ENCODE assay signal across 9 cellular contexts in the genomic region with DNA sequence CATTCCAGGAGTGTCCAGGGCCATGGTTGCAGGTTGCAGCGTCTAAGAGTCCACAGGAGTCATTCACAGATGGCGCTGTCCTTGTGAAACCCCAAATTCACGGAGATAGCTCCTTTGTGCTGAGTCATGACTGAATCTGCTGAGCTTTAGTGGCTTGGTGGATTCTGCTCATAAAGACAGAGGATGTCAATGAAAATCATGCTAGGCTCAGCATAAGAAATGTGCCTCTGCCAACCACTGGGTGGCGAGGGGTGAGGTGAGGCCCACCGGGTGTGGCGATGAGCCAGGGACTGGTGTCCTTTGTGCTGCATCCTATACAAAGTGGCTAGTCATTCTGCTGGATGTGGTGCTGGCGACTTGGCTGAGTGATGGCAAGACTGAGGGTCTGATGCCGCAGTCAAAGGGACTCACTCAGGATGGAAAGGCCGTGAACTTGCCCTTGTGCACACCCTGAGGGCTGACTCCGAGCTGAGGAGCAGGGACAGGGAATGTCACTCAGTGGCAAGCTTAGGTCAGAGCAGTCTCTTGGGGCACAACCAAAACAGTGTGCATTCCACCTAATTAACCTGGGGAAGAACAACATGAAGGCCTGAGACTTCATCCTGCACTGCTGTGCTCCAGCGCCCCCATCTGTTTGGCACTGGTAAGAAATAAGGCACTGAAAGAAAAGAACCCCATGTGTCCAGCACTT.
DNase-seq lines count a peak whose midpoint lies in the region; ATAC-seq and TF ChIP-seq lines count a peak whose summit lies in the region.
"Had no signal": no experiment of that assay in that cellular context is flagged by ENCODE, and none has a peak within 500 bp of the region (broad histone marks: within the 10 kb centered on the region; RNA-seq: fewer than 3 reads in every experiment).

No MANE protein-coding gene starts in this region.

- H3K4me1 ChIP-seq in GM23338 (ENCODE audit: insufficient read depth) (peaks cover 27% of the 10 kb centered on the region), PC-3 (ENCODE audit: insufficient read depth, low read length) (peaks cover 16% of the 10 kb centered on the region)
- H3K4me1 ChIP-seq: tibial artery had no signal

- DNase-seq in CD14-positive monocyte (ENCODE audit: low spot score) (no peak), GM23338 (ENCODE audit: low spot score) (peak; percentile 86), PC-3 (peak; percentile 68), NK-92 (lab: John Stamatoyannopoulos, UW; ENCODE audit: unreplicated experiment) (no peak)
- peak; percentile 22 to 32 for DNase-seq in stimulated activated CD4-positive, alpha-beta T cell treated with anti-CD3 and anti-CD28 coated beads, Interleukin-4, amount 100 ng/mL, for 48 hours (ENCODE audit: low read depth in 2 of 2)

- H3K79me2 ChIP-seq in GM23338 (replicated peaks; ENCODE audit: insufficient read depth) (no peaks in the 10 kb centered on the region), PC-3 (ENCODE audit: low read length) (peaks cover 58% of the 10 kb centered on the region)

- H3K36me3 ChIP-seq in GM23338 (ENCODE audit: insufficient read depth) (no peaks in the 10 kb centered on the region), PC-3 (ENCODE audit: low read depth, low read length) (peaks cover 72% of the 10 kb centered on the region)

- H3K9me2 ChIP-seq in GM23338 (ENCODE audit: insufficient read depth) (no peaks in the 10 kb centered on the region), PC-3 (replicated peaks; ENCODE audit: low read length) (no peaks in the 10 kb centered on the region)

- POLR2A ChIA-PET in PC-3 (lab: Charles Lee; ENCODE audit: unreplicated experiment): no interaction called here

- H3K27ac ChIP-seq in GM23338 (ENCODE audit: low read depth): peak overlapping the region; percentile 61; the same call in 1 of the 2 replicates
- H3K27ac ChIP-seq in PC-3 (ENCODE audit: low read length): no peak overlapping the region
- H3K27ac ChIP-seq: tibial artery had no signal

- H3K27ac Mint-ChIP-seq in CD14-positive monocyte (peak overlapping the region in 4 of 7 donors; percentile 23 to 76 (median 46)), GM23338 (peak overlapping the region; percentile 93)

- H3K4me3 ChIP-seq in GM23338: no peak overlapping the region
- no peak overlapping the region for H3K4me3 ChIP-seq in PC-3 (ENCODE audit: low read length)
- H3K4me3 ChIP-seq: tibial artery had no signal

- no peak overlapping the region for H3K4me2 ChIP-seq in GM23338
- no peak overlapping the region for H3K4me2 ChIP-seq in PC-3 (ENCODE audit: low read length)

- TF ChIP-seq CTCF in CD14-positive monocyte (IDR thresholded peaks at IDR 0.05) (peak; percentile 53), GM23338 (conservative IDR thresholded peaks at IDR 0.05; ENCODE audit: low read depth in 2 of 2) (peak; percentile 78 to 91), PC-3 (conservative IDR thresholded peaks at IDR 0.05; ENCODE audit: low read depth, low read length) (peak; percentile 64; the same call in 1 of the 2 replicates)

- ATAC-seq in GM23338 (peak; percentile 88), PC-3 (peak; percentile 42; the same call in 1 of the 2 replicates), esophagus mucosa (peak; percentile 11), HG03457 (IDR thresholded peaks at IDR 0.05; ENCODE audit: unreplicated experiment) (no peak), HG02973 (IDR thresholded peaks at IDR 0.05; ENCODE audit: unreplicated experiment) (no peak)

- no peak overlapping the region for H2AFZ ChIP-seq in GM23338
- no peak overlapping the region for H2AFZ ChIP-seq in PC-3 (ENCODE audit: low read length)

- no peaks in the 10 kb centered on the region for H3K9me3 ChIP-seq in PC-3 (ENCODE audit: low read length)
- H3K9me3 ChIP-seq: tibial artery had no signal

- H4K20me1 ChIP-seq in GM23338 (replicated peaks; ENCODE audit: insufficient read depth): no peaks in the 10 kb centered on the region; the same call in 1 of the 2 replicates
- H4K20me1 ChIP-seq in PC-3 (ENCODE audit: low read length): 0 out of 2 replicates have a peak, but pooled peaks cover 10% of the 10 kb centered on the region

- no TSS peak for BruUV-seq in PC-3 (replicated peaks; lab: Mats Ljungman, UMichigan)

- no peaks in the 10 kb centered on the region for H3F3A ChIP-seq in GM23338 (replicated peaks; ENCODE audit: low read depth)
- no peaks in the 10 kb centered on the region for H3F3A ChIP-seq in PC-3 (ENCODE audit: low read length, unreplicated experiment)

- CTCF ChIA-PET in PC-3 (lab: Charles Lee): interaction anchor here (0.6 kb wide), 1 partner anchor 48 kb away, joined by 3 read pairs; no protein-coding TSS in a partner anchor

- H3K36me3 Mint-ChIP-seq in CD14-positive monocyte: peaks cover 53 to 61% of the 10 kb centered on the region in 2 donors
- peaks cover 25% of the 10 kb centered on the region for H3K36me3 Mint-ChIP-seq in GM23338 (ENCODE audit: low read depth)

- H3K27me3 ChIP-seq in GM23338 (ENCODE audit: insufficient read depth): no peaks in the 10 kb centered on the region
- H3K27me3 ChIP-seq in PC-3 (ENCODE audit: low read length): no peaks in the 10 kb centered on the region
- H3K27me3 ChIP-seq: tibial artery had no signal

- intact Hi-C loops in CD14-positive monocyte (cut with micrococcal nuclease): loop anchor here (10.0 kb wide), 2 partner anchors 165 to 235 kb away; no protein-coding TSS in a partner anchor
- intact Hi-C loops in PC-3 (cut with micrococcal nuclease): loop anchor here (10.0 kb wide), 2 partner anchors 355 to 805 kb away; no protein-coding TSS in a partner anchor

- H3K9ac ChIP-seq in PC-3 (ENCODE audit: low read length): no peak overlapping the region

- H3K9me3 Mint-ChIP-seq in CD14-positive monocyte (peaks cover 0 to 3% (median 0%) of the 10 kb centered on the region in 7 donors), GM23338 (peaks cover 9% of the 10 kb centered on the region; the same call in 2 of the 3 replicates)

- peaks cover 0 to 3% (median 0%) of the 10 kb centered on the region in 3 donors for H3K27me3 Mint-ChIP-seq in CD14-positive monocyte (ENCODE audit: low read depth in 3 of 3)
- H3K27me3 Mint-ChIP-seq in GM23338 (ENCODE audit: insufficient read depth, low read depth, poor library complexity): peaks cover 6% of the 10 kb centered on the region

- peaks cover 3% of the 10 kb centered on the region for H3K4me1 Mint-ChIP-seq in CD14-positive monocyte
- peaks cover 29% of the 10 kb centered on the region for H3K4me1 Mint-ChIP-seq in GM23338

- H3K4me3 Mint-ChIP-seq in CD14-positive monocyte (no peak overlapping the region), GM23338 (no peak overlapping the region)

TF ChIP-seq in GM23338, 12 proteins besides CTCF, POLR2A, EP300 and RAD21 (continues in another document):
- no peak for TF ChIP-seq NANOG (IDR thresholded peaks at IDR 0.05; ENCODE audit: borderline replicate concordance)
- TF ChIP-seq POLR2AphosphoS5 (IDR thresholded peaks at IDR 0.05; ENCODE audit: low read depth): no peak

Comparison
In these comparisons a context has a peak if more than half of its experiments do, and no peak if none do; other contexts are left out.
1. DNase-seq: peak in GM23338 (single experiment), PC-3 (single experiment) and stimulated activated CD4-positive, alpha-beta T cell treated with anti-CD3 and anti-CD28 coated beads, Interleukin-4, amount 100 ng/mL, for 48 hours (2 of 2); none in CD14-positive monocyte (single experiment) and NK-92 (single experiment).
2. ATAC-seq: peak in GM23338 (single experiment), PC-3 (single experiment) and esophagus mucosa (single experiment); none in HG03457 (single experiment) and HG02973 (single experiment).
3. Peak in every context shown above with its lines, with median percentiles within 50 percentile points of each other: CTCF ChIP-seq.